In genomic region chr6:551405-551804, GRCh38 we compare ENCODE assay signal across 8 cellular contexts.
DNase-seq lines count a peak whose midpoint lies in the region; ATAC-seq and TF ChIP-seq lines count a peak whose summit lies in the region.

No MANE protein-coding gene starts in this region.

- DNase-seq in PC-3 (peak; percentile 47), epidermal melanocyte (ENCODE audit: insufficient read length, low spot score) (peak; percentile 56), smooth muscle cell of the brain vasculature (ENCODE audit: low read depth, low spot score) (peak; percentile 43), T-helper 9 cell (no peak), gastrocnemius medialis (no peak), NCI-H2029 (lab: John Stamatoyannopoulos, UW) (no peak), Karpas-422 (no peak)

- H2AFZ ChIP-seq in PC-3 (ENCODE audit: low read length), result no peak overlapping the region
- H2AFZ ChIP-seq in Karpas-422 (ENCODE audit: low read length), result no peak overlapping the region

- H3K27ac ChIP-seq in PC-3 (ENCODE audit: low read length) (no peak overlapping the region), gastrocnemius medialis (no peak overlapping the region), Karpas-422 (ENCODE audit: low read length) (no peak overlapping the region)

- H3K27me3 ChIP-seq in PC-3 (ENCODE audit: low read length) (no peaks in the 10 kb centered on the region), gastrocnemius medialis (no peaks in the 10 kb centered on the region), Karpas-422 (ENCODE audit: low read length) (no peaks in the 10 kb centered on the region)

- intact Hi-C loops in PC-3 (cut with micrococcal nuclease) (loop anchor here (10.0 kb wide), 1 partner anchor 167 kb away; no protein-coding TSS in a partner anchor), gastrocnemius medialis (cut with DNase I; ENCODE audit: low total_unique reads) (no loop called here)

- ATAC-seq in PC-3 (peak; percentile 84), gastrocnemius medialis (no peak)

- in situ Hi-C loops in gastrocnemius medialis (cut with MboI; ENCODE audit: low sequenced_read_pairs in 4 of 4), result no loop called here

- POLR2A ChIA-PET in PC-3 (lab: Charles Lee; ENCODE audit: unreplicated experiment), result no interaction called here

- no TSS peak for BruUV-seq in PC-3 (replicated peaks; lab: Mats Ljungman, UMichigan)

- H3K4me3 ChIP-seq in PC-3 (ENCODE audit: low read length) (no peak overlapping the region), gastrocnemius medialis (no peak overlapping the region), Karpas-422 (ENCODE audit: low read length) (no peak overlapping the region)

- H3K4me1 ChIP-seq in PC-3 (ENCODE audit: insufficient read depth, low read length) (no peaks in the 10 kb centered on the region), gastrocnemius medialis (no peaks in the 10 kb centered on the region), Karpas-422 (ENCODE audit: low read length) (no peaks in the 10 kb centered on the region)

- no peak for TF ChIP-seq POLR2A in gastrocnemius medialis (IDR thresholded peaks at IDR 0.05)

- no peak overlapping the region for H3K4me2 ChIP-seq in PC-3 (ENCODE audit: low read length)
- no peak overlapping the region for H3K4me2 ChIP-seq in Karpas-422 (ENCODE audit: low read depth, low read length, poor library complexity, severe bottlenecking)

- H3F3A ChIP-seq in PC-3 (ENCODE audit: low read length, unreplicated experiment), result no peaks in the 10 kb centered on the region

- H3K9me3 ChIP-seq in PC-3 (ENCODE audit: low read length) (no peaks in the 10 kb centered on the region), gastrocnemius medialis (no peaks in the 10 kb centered on the region), Karpas-422 (ENCODE audit: low read length) (no peaks in the 10 kb centered on the region)

- CTCF ChIA-PET in PC-3 (lab: Charles Lee), result no interaction called here

- H3K36me3 ChIP-seq in PC-3 (ENCODE audit: low read depth, low read length) (peaks cover 7% of the 10 kb centered on the region; the same call in 1 of the 2 replicates), gastrocnemius medialis (peaks cover 0 to 51% of the 10 kb centered on the region in 2 donors), Karpas-422 (ENCODE audit: insufficient read depth, low read length) (no peaks in the 10 kb centered on the region)

- no peaks in the 10 kb centered on the region for H4K20me1 ChIP-seq in PC-3 (ENCODE audit: low read length)
- no peaks in the 10 kb centered on the region for H4K20me1 ChIP-seq in Karpas-422 (ENCODE audit: insufficient read depth, low read depth, low read length)

- H3K9ac ChIP-seq in PC-3 (ENCODE audit: low read length) (no peak overlapping the region), Karpas-422 (ENCODE audit: low read length) (no peak overlapping the region)

- H3K9me2 ChIP-seq in PC-3 (replicated peaks; ENCODE audit: low read length), result no peaks in the 10 kb centered on the region
- no peaks in the 10 kb centered on the region for H3K9me2 ChIP-seq in Karpas-422 (replicated peaks; ENCODE audit: insufficient read depth, low read length)

- TF ChIP-seq CTCF in GM12872 (IDR thresholded peaks at IDR 0.05; ENCODE audit: insufficient read depth, low read depth, low read length) (0 out of 3 replicates have a peak, but pooled peaks have one; percentile 23), PC-3 (conservative IDR thresholded peaks at IDR 0.05; ENCODE audit: low read depth, low read length) (peak; percentile 45), gastrocnemius medialis (IDR thresholded peaks at IDR 0.05 in 4 of 5, conservative IDR thresholded peaks at IDR 0.05 in 1 of 5) (no peak)

- no peaks in the 10 kb centered on the region for H3K79me2 ChIP-seq in PC-3 (ENCODE audit: low read length)
- H3K79me2 ChIP-seq in Karpas-422 (ENCODE audit: low read length), result no peaks in the 10 kb centered on the region

Comparison
In these comparisons a context has a peak if more than half of its experiments do, and no peak if none do; other contexts are left out.
1. CTCF ChIP-seq: peak in GM12872 (single experiment) and PC-3 (single experiment); none in gastrocnemius medialis (0 of 5).
2. DNase-seq: peak in PC-3 (single experiment), epidermal melanocyte (single experiment) and smooth muscle cell of the brain vasculature (single experiment); none in T-helper 9 cell (single experiment), gastrocnemius medialis (0 of 2), NCI-H2029 (single experiment) and Karpas-422 (single experiment).